In genomic region chr1:182446033-182446669, GRCh38 we compare ENCODE assay signal across 8 cellular contexts. TPM values are rescaled to one million over a fixed set of nuclear protein-coding genes. Genes with fewer than 3 reads are reported as not detected.
DNase-seq lines count a peak whose midpoint lies in the region; ATAC-seq and TF ChIP-seq lines count a peak whose summit lies in the region.

No MANE protein-coding gene starts in this region.

- H3K4me1 Mint-ChIP-seq in T-helper 2 cell treated with Interferon-gamma antibody and Interleukin-4, amounts not matched to agents 5 μg/mL and 100 μg/mL, for 36 hours (ENCODE audit: low read depth): peaks cover 4% of the 10 kb centered on the region

- POLR2A ChIA-PET in AG04450 (lab: Yijun Ruan, JAX): no interaction called here

- no peak overlapping the region for H3K4me3 Mint-ChIP-seq in T-helper 2 cell treated with Interferon-gamma antibody and Interleukin-4, amounts not matched to agents 5 μg/mL and 100 μg/mL, for 36 hours

- no peaks in the 10 kb centered on the region for H3K36me3 Mint-ChIP-seq in activated naive CD4-positive, alpha-beta T cell treated with anti-CD3 and anti-CD28 coated beads, Interleukin-2, amount 50 U/mL, for 72 hours
- no peaks in the 10 kb centered on the region for H3K36me3 Mint-ChIP-seq in T-helper 2 cell treated with Interferon-gamma antibody and Interleukin-4, amounts not matched to agents 5 μg/mL and 100 μg/mL, for 36 hours (ENCODE audit: low read depth)

- H3K27me3 ChIP-seq in AG04450 (ENCODE audit: control insufficient read depth, insufficient read depth, low read length) (no peaks in the 10 kb centered on the region), right atrium auricular region (no peaks in the 10 kb centered on the region)

- H3K9me3 ChIP-seq in AG04450 (ENCODE audit: control insufficient read depth, insufficient read depth, low read length) (no peaks in the 10 kb centered on the region), right atrium auricular region (no peaks in the 10 kb centered on the region)

- CTCF ChIA-PET in AG04450 (lab: Charles Lee): no interaction called here

- TF ChIP-seq CTCF in AG04450 (IDR thresholded peaks at IDR 0.05; ENCODE audit: low read depth, low read length): peak; percentile 75
- TF ChIP-seq CTCF in right atrium auricular region (IDR thresholded peaks at IDR 0.05): peak; percentile 38 to 68

- H3K4me3 ChIP-seq in AG04450 (ENCODE audit: low read depth, low read length) (no peak overlapping the region), right atrium auricular region (no peak overlapping the region)

- no peaks in the 10 kb centered on the region for H3K4me1 ChIP-seq in right atrium auricular region

- no peak for DNase-seq in AG04450 (ENCODE audit: low read depth, low spot score)
- DNase-seq in GM04503 (ENCODE audit: low read depth): peak; percentile 13
- peak; percentile 7 for DNase-seq in NCI-H510A (lab: John Stamatoyannopoulos, UW)
- peak in 1 of 2 donors; percentile 42 for DNase-seq in activated naive CD4-positive, alpha-beta T cell treated with anti-CD3 and anti-CD28 coated beads, Interleukin-2, amount 50 U/mL, for 72 hours (ENCODE audit: low spot score in 2 of 2)
- no peak for DNase-seq in right atrium auricular region (ENCODE audit: low spot score)
- peak; percentile 37 for DNase-seq in stimulated activated CD4-positive, alpha-beta T cell treated with anti-CD3 and anti-CD28 coated beads, Interleukin-4, amount 100 ng/mL, for 24 hours
- no peak for DNase-seq in T-helper 2 cell treated with Interferon-gamma antibody and Interleukin-4, amounts not matched to agents 5 μg/mL and 100 μg/mL, for 36 hours (ENCODE audit: low spot score)

- ATAC-seq in HG03108 (IDR thresholded peaks at IDR 0.05; ENCODE audit: unreplicated experiment): peak; percentile 59
- peak; percentile 45 to 66 for ATAC-seq in activated naive CD4-positive, alpha-beta T cell treated with anti-CD3 and anti-CD28 coated beads, Interleukin-2, amount 50 U/mL, for 72 hours

- H3K36me3 ChIP-seq in right atrium auricular region: no peaks in the 10 kb centered on the region

- peaks cover 2% of the 10 kb centered on the region for H3K27me3 Mint-ChIP-seq in T-helper 2 cell treated with Interferon-gamma antibody and Interleukin-4, amounts not matched to agents 5 μg/mL and 100 μg/mL, for 36 hours (ENCODE audit: low read depth)

- H3K27ac ChIP-seq in AG04450 (ENCODE audit: low read depth, low read length) (no peak overlapping the region), right atrium auricular region (no peak overlapping the region)

- no peaks in the 10 kb centered on the region for H3K9me3 Mint-ChIP-seq in activated naive CD4-positive, alpha-beta T cell treated with anti-CD3 and anti-CD28 coated beads, Interleukin-2, amount 50 U/mL, for 72 hours
- H3K9me3 Mint-ChIP-seq in T-helper 2 cell treated with Interferon-gamma antibody and Interleukin-4, amounts not matched to agents 5 μg/mL and 100 μg/mL, for 36 hours: no peaks in the 10 kb centered on the region

- H3K27ac Mint-ChIP-seq in activated naive CD4-positive, alpha-beta T cell treated with anti-CD3 and anti-CD28 coated beads, Interleukin-2, amount 50 U/mL, for 72 hours: no peak overlapping the region
- H3K27ac Mint-ChIP-seq in T-helper 2 cell treated with Interferon-gamma antibody and Interleukin-4, amounts not matched to agents 5 μg/mL and 100 μg/mL, for 36 hours: no peak overlapping the region

RNA-seq across cellular contexts. Expression of gene RGSL1, which starts 3.8 kb away (rescaled TPM):
- not detected in 2 replicates for polyA plus RNA-seq in AG04450 (2011; rRNA removed)
- not detected in 2 replicates for polyA minus RNA-seq in AG04450 (2011; rRNA and poly(A)+ RNA removed)
- not detected for total RNA-seq in activated naive CD4-positive, alpha-beta T cell treated with anti-CD3 and anti-CD28 coated beads, Interleukin-2, amount 50 U/mL, for 72 hours
- not detected for total RNA-seq in right atrium auricular region

RNA-seq across cellular contexts. Expression of gene TEDDM1, which starts 45.7 kb away (rescaled TPM):
- polyA plus RNA-seq in AG04450 (2011; rRNA removed): not detected in 2 replicates
- polyA minus RNA-seq in AG04450 (2011; rRNA and poly(A)+ RNA removed): not detected in 2 replicates
- not detected for total RNA-seq in activated naive CD4-positive, alpha-beta T cell treated with anti-CD3 and anti-CD28 coated beads, Interleukin-2, amount 50 U/mL, for 72 hours
- not detected for total RNA-seq in right atrium auricular region

RNA-seq across cellular contexts. Expression of gene GLUL, which starts 54.6 kb away (rescaled TPM):
- polyA plus RNA-seq in AG04450 (2011; rRNA removed): 151 and 182 TPM in 2 replicates
- 185 and 227 TPM in 2 replicates for polyA minus RNA-seq in AG04450 (2011; rRNA and poly(A)+ RNA removed)
- total RNA-seq in activated naive CD4-positive, alpha-beta T cell treated with anti-CD3 and anti-CD28 coated beads, Interleukin-2, amount 50 U/mL, for 72 hours: 100 to 1,000 TPM; 106 to 201 TPM
- total RNA-seq in right atrium auricular region: 100 to 1,000 TPM; 381 to 632 TPM

Comparison
In these comparisons a context has a peak if more than half of its experiments do, and no peak if none do; other contexts are left out.
1. DNase-seq: peak in GM04503 (single experiment), NCI-H510A (single experiment) and stimulated activated CD4-positive, alpha-beta T cell treated with anti-CD3 and anti-CD28 coated beads, Interleukin-4, amount 100 ng/mL, for 24 hours (single experiment); none in AG04450 (single experiment), right atrium auricular region (single experiment) and T-helper 2 cell treated with Interferon-gamma antibody and Interleukin-4, amounts not matched to agents 5 μg/mL and 100 μg/mL, for 36 hours (single experiment).